ENCODE assay signal across 1 cellular context in the genomic region with DNA sequence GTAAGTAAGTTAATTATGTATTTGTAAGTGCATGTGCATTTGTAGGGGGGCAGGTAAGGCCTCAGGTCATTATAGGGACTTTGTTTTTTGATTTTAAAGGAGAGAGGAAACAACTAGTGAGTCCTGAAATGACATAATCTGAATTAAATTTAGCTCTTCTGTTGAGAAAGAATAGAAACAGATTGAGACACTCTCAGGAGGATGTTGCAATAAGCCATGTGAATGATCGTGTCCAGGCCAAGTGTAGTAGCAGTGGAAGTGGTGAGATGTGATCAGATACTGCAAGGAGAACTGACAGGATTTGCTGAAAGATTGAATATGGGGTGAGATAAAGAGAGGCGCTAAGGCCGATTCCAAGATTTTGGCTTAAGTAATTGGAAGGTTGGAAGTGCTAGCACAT.
TF ChIP-seq lines count a peak whose summit lies in the region.

No MANE protein-coding gene starts in this region.

TF ChIP-seq in K562, 482 proteins besides CTCF, POLR2A, EP300 and RAD21 (continued from another document):
- TF ChIP-seq BDP1 (IDR thresholded peaks at IDR 0.05; ENCODE audit: insufficient read depth, insufficient read length) (no peak), SREBF2 (CRISPR knock-in tag; IDR thresholded peaks at IDR 0.05) (no peak), WHSC1 (IDR thresholded peaks at IDR 0.05; ENCODE audit: low read length) (no peak), CEBPG (CRISPR knock-in tag; IDR thresholded peaks at IDR 0.05) (peak; percentile 58), CEBPG (tag; conservative IDR thresholded peaks at IDR 0.05 in 1 of 2, IDR thresholded peaks at IDR 0.05 in 1 of 2) (peak; percentile 94 to 99), MITF (IDR thresholded peaks at IDR 0.05) (no peak), POLR2H (tag; IDR thresholded peaks at IDR 0.05; ENCODE audit: low read depth) (no peak), TAF15 (IDR thresholded peaks at IDR 0.05; ENCODE audit: low read depth, low read length) (no peak), TRIM24 (IDR thresholded peaks at IDR 0.05) (peak in 1 of 2 experiments; percentile 43; a peak in 1 of 4 replicates), SMARCE1 (IDR thresholded peaks at IDR 0.05) (no peak), RREB1 (CRISPR knock-in tag; IDR thresholded peaks at IDR 0.05) (no peak), MEIS2 (IDR thresholded peaks at IDR 0.05; ENCODE audit: partially characterized antibody) (peak; percentile 73), ILF3 (IDR thresholded peaks at IDR 0.05; ENCODE audit: borderline replicate concordance) (no peak), KLF6 (CRISPR knock-in tag; IDR thresholded peaks at IDR 0.05; ENCODE audit: borderline replicate concordance) (no peak)
- TF ChIP-seq, protein P1, sequence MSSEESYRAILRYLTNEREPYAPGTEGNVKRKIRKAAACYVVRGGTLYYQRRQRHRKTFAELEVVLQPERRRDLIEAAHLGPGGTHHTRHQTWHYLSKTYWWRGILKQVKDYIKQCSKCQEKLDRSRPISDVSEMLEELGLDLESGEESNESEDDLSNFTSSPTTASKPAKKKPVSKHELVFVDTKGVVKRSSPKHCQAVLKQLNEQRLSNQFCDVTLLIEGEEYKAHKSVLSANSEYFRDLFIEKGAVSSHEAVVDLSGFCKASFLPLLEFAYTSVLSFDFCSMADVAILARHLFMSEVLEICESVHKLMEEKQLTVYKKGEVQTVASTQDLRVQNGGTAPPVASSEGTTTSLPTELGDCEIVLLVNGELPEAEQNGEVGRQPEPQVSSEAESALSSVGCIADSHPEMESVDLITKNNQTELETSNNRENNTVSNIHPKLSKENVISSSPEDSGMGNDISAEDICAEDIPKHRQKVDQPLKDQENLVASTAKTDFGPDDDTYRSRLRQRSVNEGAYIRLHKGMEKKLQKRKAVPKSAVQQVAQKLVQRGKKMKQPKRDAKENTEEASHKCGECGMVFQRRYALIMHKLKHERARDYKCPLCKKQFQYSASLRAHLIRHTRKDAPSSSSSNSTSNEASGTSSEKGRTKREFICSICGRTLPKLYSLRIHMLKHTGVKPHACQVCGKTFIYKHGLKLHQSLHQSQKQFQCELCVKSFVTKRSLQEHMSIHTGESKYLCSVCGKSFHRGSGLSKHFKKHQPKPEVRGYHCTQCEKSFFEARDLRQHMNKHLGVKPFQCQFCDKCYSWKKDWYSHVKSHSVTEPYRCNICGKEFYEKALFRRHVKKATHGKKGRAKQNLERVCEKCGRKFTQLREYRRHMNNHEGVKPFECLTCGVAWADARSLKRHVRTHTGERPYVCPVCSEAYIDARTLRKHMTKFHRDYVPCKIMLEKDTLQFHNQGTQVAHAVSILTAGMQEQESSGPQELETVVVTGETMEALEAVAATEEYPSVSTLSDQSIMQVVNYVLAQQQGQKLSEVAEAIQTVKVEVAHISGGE (CRISPR knock-in tag; IDR thresholded peaks at IDR 0.05) = no peak
- TF ChIP-seq, protein P2, sequence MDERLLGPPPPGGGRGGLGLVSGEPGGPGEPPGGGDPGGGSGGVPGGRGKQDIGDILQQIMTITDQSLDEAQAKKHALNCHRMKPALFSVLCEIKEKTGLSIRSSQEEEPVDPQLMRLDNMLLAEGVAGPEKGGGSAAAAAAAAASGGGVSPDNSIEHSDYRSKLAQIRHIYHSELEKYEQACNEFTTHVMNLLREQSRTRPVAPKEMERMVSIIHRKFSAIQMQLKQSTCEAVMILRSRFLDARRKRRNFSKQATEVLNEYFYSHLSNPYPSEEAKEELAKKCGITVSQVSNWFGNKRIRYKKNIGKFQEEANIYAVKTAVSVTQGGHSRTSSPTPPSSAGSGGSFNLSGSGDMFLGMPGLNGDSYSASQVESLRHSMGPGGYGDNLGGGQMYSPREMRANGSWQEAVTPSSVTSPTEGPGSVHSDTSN (CRISPR knock-in tag; IDR thresholded peaks at IDR 0.05; ENCODE audit: low read depth) = no peak
- TF ChIP-seq, protein P2 (tag; conservative IDR thresholded peaks at IDR 0.05; ENCODE audit: low read depth) = peak; percentile 61; the same call in 1 of the 2 replicates
- TF ChIP-seq, protein P3, sequence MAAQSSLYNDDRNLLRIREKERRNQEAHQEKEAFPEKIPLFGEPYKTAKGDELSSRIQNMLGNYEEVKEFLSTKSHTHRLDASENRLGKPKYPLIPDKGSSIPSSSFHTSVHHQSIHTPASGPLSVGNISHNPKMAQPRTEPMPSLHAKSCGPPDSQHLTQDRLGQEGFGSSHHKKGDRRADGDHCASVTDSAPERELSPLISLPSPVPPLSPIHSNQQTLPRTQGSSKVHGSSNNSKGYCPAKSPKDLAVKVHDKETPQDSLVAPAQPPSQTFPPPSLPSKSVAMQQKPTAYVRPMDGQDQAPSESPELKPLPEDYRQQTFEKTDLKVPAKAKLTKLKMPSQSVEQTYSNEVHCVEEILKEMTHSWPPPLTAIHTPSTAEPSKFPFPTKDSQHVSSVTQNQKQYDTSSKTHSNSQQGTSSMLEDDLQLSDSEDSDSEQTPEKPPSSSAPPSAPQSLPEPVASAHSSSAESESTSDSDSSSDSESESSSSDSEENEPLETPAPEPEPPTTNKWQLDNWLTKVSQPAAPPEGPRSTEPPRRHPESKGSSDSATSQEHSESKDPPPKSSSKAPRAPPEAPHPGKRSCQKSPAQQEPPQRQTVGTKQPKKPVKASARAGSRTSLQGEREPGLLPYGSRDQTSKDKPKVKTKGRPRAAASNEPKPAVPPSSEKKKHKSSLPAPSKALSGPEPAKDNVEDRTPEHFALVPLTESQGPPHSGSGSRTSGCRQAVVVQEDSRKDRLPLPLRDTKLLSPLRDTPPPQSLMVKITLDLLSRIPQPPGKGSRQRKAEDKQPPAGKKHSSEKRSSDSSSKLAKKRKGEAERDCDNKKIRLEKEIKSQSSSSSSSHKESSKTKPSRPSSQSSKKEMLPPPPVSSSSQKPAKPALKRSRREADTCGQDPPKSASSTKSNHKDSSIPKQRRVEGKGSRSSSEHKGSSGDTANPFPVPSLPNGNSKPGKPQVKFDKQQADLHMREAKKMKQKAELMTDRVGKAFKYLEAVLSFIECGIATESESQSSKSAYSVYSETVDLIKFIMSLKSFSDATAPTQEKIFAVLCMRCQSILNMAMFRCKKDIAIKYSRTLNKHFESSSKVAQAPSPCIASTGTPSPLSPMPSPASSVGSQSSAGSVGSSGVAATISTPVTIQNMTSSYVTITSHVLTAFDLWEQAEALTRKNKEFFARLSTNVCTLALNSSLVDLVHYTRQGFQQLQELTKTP (IDR thresholded peaks at IDR 0.05; ENCODE audit: low read depth in 1 of 2, partially characterized antibody in 2 of 2) = no peak
